In the genomic region with DNA sequence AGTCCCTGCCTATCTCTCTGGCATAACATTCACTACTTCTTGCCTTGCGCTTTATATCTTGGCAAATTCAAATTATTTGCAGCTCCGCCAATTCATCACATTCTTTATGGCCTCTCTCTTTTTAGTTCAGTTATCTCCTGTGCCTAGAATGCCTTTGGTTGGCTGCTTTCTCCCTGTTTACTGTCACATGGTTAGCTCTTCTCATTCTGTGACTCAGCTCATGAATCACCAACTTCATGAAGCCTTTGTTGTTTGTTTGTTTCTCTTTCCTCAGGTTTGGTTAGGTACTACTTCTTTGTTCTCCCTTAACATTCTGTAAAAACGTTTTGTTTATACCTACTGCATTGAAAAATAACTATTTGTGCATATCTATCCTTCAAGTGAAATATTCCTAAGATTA, we compare ENCODE assay signal across 14 cellular contexts.
"Had no signal": no experiment of that assay in that cellular context is flagged by ENCODE, and none has a peak within 500 bp of the region (broad histone marks: within the 10 kb centered on the region; RNA-seq: fewer than 3 reads in every experiment).

No MANE protein-coding gene starts in this region.

- H3K27me3 Mint-ChIP-seq: activated naive CD4-positive, alpha-beta T cell treated with anti-CD3 and anti-CD28 coated beads, Interleukin-2, amount 50 U/mL, for 24 hours; natural killer cell treated with Interleukin-12 subunit alpha and Interleukin-12 subunit beta and Interleukin-15 and Interleukin-18, amount 100 ng/mL, for 72 hours had no signal

- H3K4me3 Mint-ChIP-seq: activated naive CD4-positive, alpha-beta T cell treated with anti-CD3 and anti-CD28 coated beads, Interleukin-2, amount 50 U/mL, for 24 hours; brain; immature natural killer cell; natural killer cell treated with Interleukin-12 subunit alpha and Interleukin-12 subunit beta and Interleukin-15 and Interleukin-18, amount 100 ng/mL, for 72 hours had no signal

- ATAC-seq: natural killer cell treated with Interleukin-12 subunit alpha and Interleukin-12 subunit beta and Interleukin-15 and Interleukin-18, amount 100 ng/mL, for 72 hours; psoas muscle; sciatic nerve had no signal

- H3K27ac Mint-ChIP-seq: activated naive CD4-positive, alpha-beta T cell treated with anti-CD3 and anti-CD28 coated beads, Interleukin-2, amount 50 U/mL, for 24 hours; brain; immature natural killer cell; natural killer cell treated with Interleukin-12 subunit alpha and Interleukin-12 subunit beta and Interleukin-15 and Interleukin-18, amount 100 ng/mL, for 72 hours had no signal

- H3K4me1 Mint-ChIP-seq: activated naive CD4-positive, alpha-beta T cell treated with anti-CD3 and anti-CD28 coated beads, Interleukin-2, amount 50 U/mL, for 24 hours; brain; immature natural killer cell had no signal

- DNase-seq: activated effector memory CD4-positive, alpha-beta T cell treated with Interleukin-2 at 50 U/mL for 16 hours; activated T-cell treated with anti-CD3 and anti-CD28 coated beads, Interleukin-2, amount 50 U/mL, for 1 hour; cerebellar nuclear complex; dermis blood vessel endothelial cell; immature natural killer cell; occipital lobe; psoas muscle; stimulated activated naive CD4-positive, alpha-beta T cell; substantia nigra; transverse colon had no signal

- H3K36me3 Mint-ChIP-seq: immature natural killer cell; natural killer cell treated with Interleukin-12 subunit alpha and Interleukin-12 subunit beta and Interleukin-15 and Interleukin-18, amount 100 ng/mL, for 72 hours had no signal
